30 cellular contexts compared by ENCODE assay signal in the genomic region with DNA sequence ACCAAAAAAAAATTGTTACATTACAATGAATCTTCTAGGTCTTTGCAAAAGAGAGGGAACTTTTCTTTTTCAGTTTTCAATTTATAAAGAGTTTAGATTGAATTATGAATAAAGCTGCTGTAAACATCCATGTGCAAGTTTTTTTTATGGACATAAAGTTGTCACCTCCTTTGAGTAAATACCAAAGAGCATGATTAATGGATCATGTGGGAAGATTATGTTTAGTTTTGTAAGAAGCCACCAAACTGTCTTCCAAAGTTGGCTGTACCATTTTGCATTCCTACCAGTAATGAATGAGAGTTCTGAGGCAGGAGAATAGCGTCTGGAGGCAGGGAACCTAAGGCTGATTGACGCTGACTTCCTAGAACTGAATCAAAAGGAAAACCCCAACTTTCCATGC.
"Had no signal": no experiment of that assay in that cellular context is flagged by ENCODE, and none has a peak within 500 bp of the region (broad histone marks: within the 10 kb centered on the region; RNA-seq: fewer than 3 reads in every experiment).

No MANE protein-coding gene starts in this region.

- H3K27ac Mint-ChIP-seq: activated CD4-positive, alpha-beta T cell treated with anti-CD3 and anti-CD28 coated beads, Interleukin-2, amount 10 ng/mL, durations not matched to agents 24 days and 14 days; activated CD8-positive, alpha-beta T cell treated with anti-CD3 and anti-CD28 coated beads, Interleukin-2, amount 10 ng/mL, durations not matched to agents 7 days and 5 days; activated naive CD4-positive, alpha-beta T cell treated with anti-CD3 and anti-CD28 coated beads for 36 hours; activated T-helper 1 cell treated with anti-CD3 and anti-CD28 coated beads, Interleukin-12 subunit alpha, Interleukin-12 subunit beta, Interleukin-2, Interleukin-4 antibody, amounts not matched to agents 30 ng/mL and 10 ng/mL and 1 ng/mL, durations not matched to agents 14 hours and 24 hours and 36 hours; T-helper 1 cell treated with Interleukin-12 subunit alpha and Interleukin-12 subunit beta and Interleukin-4 antibody, amounts not matched to agents 30 μg/mL and 1 μg/mL, for 36 hours; T-helper 2 cell treated with Interferon-gamma antibody and Interleukin-4, amounts not matched to agents 5 μg/mL and 100 μg/mL, for 36 hours had no signal

- H3K4me3 ChIP-seq: adrenal gland, body of pancreas, breast epithelium, MG63, Peyer's patch, SJSA1 had no signal

- H3K27me3 Mint-ChIP-seq: activated CD4-positive, alpha-beta T cell treated with anti-CD3 and anti-CD28 coated beads, Interleukin-2, amount 10 ng/mL, durations not matched to agents 24 days and 14 days had no signal

- H3K27ac ChIP-seq: adrenal gland, body of pancreas, breast epithelium, Peyer's patch, SJSA1 had no signal

- H3K4me1 ChIP-seq: breast epithelium, Peyer's patch had no signal

- H3K36me3 ChIP-seq: adrenal gland, breast epithelium, Peyer's patch, SJSA1 had no signal

- H3K27me3 ChIP-seq: adrenal gland, body of pancreas, breast epithelium, MG63, Peyer's patch, SJSA1 had no signal

- DNase-seq: activated CD4-positive, alpha-beta T cell treated with anti-CD3 and anti-CD28 coated beads, Interleukin-2, amount 10 ng/mL, durations not matched to agents 24 days and 14 days; activated CD4-positive, alpha-beta T cell treated with anti-CD3 and anti-CD28 coated beads, Interleukin-2, amount 50 U/mL, for 4 hours; activated CD8-positive, alpha-beta T cell treated with anti-CD3 and anti-CD28 coated beads, Interleukin-2, amount 10 ng/mL, durations not matched to agents 7 days and 5 days; activated gamma-delta T cell treated with Interleukin-2 at 50 U/mL for 16 hours; activated naive CD4-positive, alpha-beta T cell treated with anti-CD3 and anti-CD28 coated beads for 36 hours; activated T-cell treated with anti-CD3 and anti-CD28 coated beads, Interleukin-2, amount 50 U/mL, for 4 hours; adrenal gland; body of pancreas; central memory CD4-positive, alpha-beta T cell; Karpas-422; MG63; NCI-H1048; NCI-H1105 treated with DMSO at 0.1 percent for 48 hours; NCI-H1436 treated with DMSO at 0.1 percent for 48 hours; NCI-H1694 treated with DMSO at 0.1 percent for 48 hours; NCI-H2029; NCI-H510A; NCI-H748 treated with DMSO at 0.1 percent for 48 hours; NK-92 treated with Interleukin-12 subunit alpha and Interleukin-12 subunit beta, amount 100 ng/mL, for 24 hours; PC-3; Peyer's patch; RPMI8226; SHP77 treated with DMSO at 0.1 percent for 48 hours; SK-N-SH had no signal

- H3K4me3 Mint-ChIP-seq: activated CD4-positive, alpha-beta T cell treated with anti-CD3 and anti-CD28 coated beads, Interleukin-2, amount 10 ng/mL, durations not matched to agents 24 days and 14 days; activated CD8-positive, alpha-beta T cell treated with anti-CD3 and anti-CD28 coated beads, Interleukin-2, amount 10 ng/mL, durations not matched to agents 7 days and 5 days; activated naive CD4-positive, alpha-beta T cell treated with anti-CD3 and anti-CD28 coated beads for 36 hours; activated T-cell treated with anti-CD3 and anti-CD28 coated beads, Interleukin-2, amount 50 U/mL, for 4 hours; activated T-helper 1 cell treated with anti-CD3 and anti-CD28 coated beads, Interleukin-12 subunit alpha, Interleukin-12 subunit beta, Interleukin-2, Interleukin-4 antibody, amounts not matched to agents 30 ng/mL and 10 ng/mL and 1 ng/mL, durations not matched to agents 14 hours and 24 hours and 36 hours; T-helper 1 cell treated with Interleukin-12 subunit alpha and Interleukin-12 subunit beta and Interleukin-4 antibody, amounts not matched to agents 30 μg/mL and 1 μg/mL, for 36 hours; T-helper 2 cell treated with Interferon-gamma antibody and Interleukin-4, amounts not matched to agents 5 μg/mL and 100 μg/mL, for 36 hours had no signal

- H3K9me3 ChIP-seq: adrenal gland, body of pancreas, Peyer's patch, SJSA1, SK-N-SH had no signal

- FAIRE-seq: astrocyte had no signal
